In the genomic region with DNA sequence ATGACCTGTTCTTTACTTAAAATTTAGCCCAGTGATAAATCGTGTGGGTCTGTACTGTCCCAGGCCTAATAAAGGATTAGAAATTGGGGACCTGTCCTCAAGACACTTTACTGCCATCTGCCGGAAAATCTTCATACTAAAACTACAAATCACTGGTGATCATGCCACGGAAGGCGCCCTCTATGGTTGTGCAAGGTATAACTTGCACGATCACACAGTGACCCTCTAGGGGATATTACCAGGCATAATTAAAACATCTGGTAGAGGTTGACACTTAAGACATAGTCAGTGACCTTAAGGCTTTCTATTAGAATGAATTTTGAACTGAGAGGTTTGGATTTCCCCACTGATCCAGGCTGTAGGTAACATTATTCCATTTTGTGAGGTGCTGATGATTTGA, we compare ENCODE assay signal across 11 cellular contexts.
A peak's percentile ranks its signal among the peaks of the same experiment; 100 is the strongest.
DNase-seq lines count a peak whose midpoint lies in the region; ATAC-seq and TF ChIP-seq lines count a peak whose summit lies in the region.
"Had no signal": no experiment of that assay in that cellular context is flagged by ENCODE, and none has a peak within 500 bp of the region (broad histone marks: within the 10 kb centered on the region; RNA-seq: fewer than 3 reads in every experiment).

No MANE protein-coding gene starts in this region.

- CTCF ChIA-PET in Calu3 (lab: Charles Lee), result no interaction called here
- CTCF ChIA-PET in activated CD4-positive, alpha-beta memory T cell treated with anti-CD3 and anti-CD28 coated beads for 36 hours (lab: Charles Lee), result no interaction called here

- no peaks in the 10 kb centered on the region for H3K36me3 ChIP-seq in kidney epithelial cell (ENCODE audit: control insufficient read depth, insufficient read depth, low read length)

- no peaks in the 10 kb centered on the region for H3K36me3 Mint-ChIP-seq in Calu3 (ENCODE audit: insufficient read depth, unreplicated experiment)
- H3K36me3 Mint-ChIP-seq in natural killer cell, result no peaks in the 10 kb centered on the region
- no peaks in the 10 kb centered on the region for H3K36me3 Mint-ChIP-seq in T-helper 17 cell (ENCODE audit: low read depth)
- H3K36me3 Mint-ChIP-seq in activated CD4-positive, alpha-beta memory T cell treated with anti-CD3 and anti-CD28 coated beads for 36 hours, result no peaks in the 10 kb centered on the region

- H3K9me3 ChIP-seq in T-helper 17 cell (ENCODE audit: control insufficient read depth, low read length, poor library complexity, severe bottlenecking), result no peaks in the 10 kb centered on the region

- H3K27ac Mint-ChIP-seq in Calu3 (ENCODE audit: unreplicated experiment) (no peak overlapping the region), natural killer cell (no peak overlapping the region), T-helper 17 cell (no peak overlapping the region)
- no peak overlapping the region for H3K27ac Mint-ChIP-seq in activated CD4-positive, alpha-beta memory T cell treated with anti-CD3 and anti-CD28 coated beads for 36 hours
- H3K27ac Mint-ChIP-seq: activated CD4-positive, alpha-beta memory T cell treated with anti-CD3 and anti-CD28 coated beads, Interleukin-2, amount 10 ng/mL, durations not matched to agents 7 days and 5 days; dendritic cell treated with granulocyte-macrophage colony-stimulating factor and Interleukin-4, amounts not matched to agents 40 ng/mL and 50 ng/mL, for 4 days had no signal

- POLR2A ChIA-PET in activated CD4-positive, alpha-beta memory T cell treated with anti-CD3 and anti-CD28 coated beads for 36 hours (lab: Charles Lee), result no interaction called here

- ATAC-seq in natural killer cell, result no peak
- no peak for ATAC-seq in T-helper 17 cell

- H3K9me3 Mint-ChIP-seq in Calu3 (ENCODE audit: low read depth, unreplicated experiment) (no peaks in the 10 kb centered on the region), natural killer cell (peaks cover 3% of the 10 kb centered on the region in 2 donors)
- peaks cover 14% of the 10 kb centered on the region for H3K9me3 Mint-ChIP-seq in activated CD4-positive, alpha-beta memory T cell treated with anti-CD3 and anti-CD28 coated beads for 36 hours
- H3K9me3 Mint-ChIP-seq: dendritic cell treated with granulocyte-macrophage colony-stimulating factor and Interleukin-4, amounts not matched to agents 40 ng/mL and 50 ng/mL, for 4 days had no signal

- no TSS peak for BruUV-seq in Calu3 (replicated peaks; lab: Mats Ljungman, UMichigan)

- no peaks in the 10 kb centered on the region for H3K27me3 ChIP-seq in kidney epithelial cell (ENCODE audit: control insufficient read depth, insufficient read depth, low read length)

- H3K4me3 Mint-ChIP-seq in Calu3 (ENCODE audit: low read depth, unreplicated experiment) (no peak overlapping the region), natural killer cell (no peak overlapping the region), T-helper 17 cell (no peak overlapping the region)
- H3K4me3 Mint-ChIP-seq in activated CD4-positive, alpha-beta memory T cell treated with anti-CD3 and anti-CD28 coated beads for 36 hours, result no peak overlapping the region
- H3K4me3 Mint-ChIP-seq: activated CD4-positive, alpha-beta memory T cell treated with anti-CD3 and anti-CD28 coated beads, Interleukin-2, amount 10 ng/mL, durations not matched to agents 7 days and 5 days; dendritic cell treated with granulocyte-macrophage colony-stimulating factor and Interleukin-4, amounts not matched to agents 40 ng/mL and 50 ng/mL, for 4 days had no signal

- H3K4me1 Mint-ChIP-seq in Calu3 (ENCODE audit: low read depth, unreplicated experiment) (no peaks in the 10 kb centered on the region), natural killer cell (no peaks in the 10 kb centered on the region), T-helper 17 cell (no peaks in the 10 kb centered on the region)
- no peaks in the 10 kb centered on the region for H3K4me1 Mint-ChIP-seq in activated CD4-positive, alpha-beta memory T cell treated with anti-CD3 and anti-CD28 coated beads for 36 hours (ENCODE audit: low read depth)
- H3K4me1 Mint-ChIP-seq: activated CD4-positive, alpha-beta memory T cell treated with anti-CD3 and anti-CD28 coated beads, Interleukin-2, amount 10 ng/mL, durations not matched to agents 7 days and 5 days had no signal

- TF ChIP-seq CTCF in Calu3 (IDR thresholded peaks at IDR 0.05; ENCODE audit: unreplicated experiment), result peak; percentile 17
- TF ChIP-seq CTCF in LNCAP (IDR thresholded peaks at IDR 0.05), result peak; percentile 56
- peak; percentile 53 for TF ChIP-seq CTCF in kidney epithelial cell (IDR thresholded peaks at IDR 0.05; ENCODE audit: insufficient read depth, low read length, poor library complexity, severe bottlenecking)
- TF ChIP-seq CTCF in natural killer cell (IDR thresholded peaks at IDR 0.05), result no peak

- no peaks in the 10 kb centered on the region for H3K27me3 Mint-ChIP-seq in Calu3 (ENCODE audit: unreplicated experiment)
- H3K27me3 Mint-ChIP-seq in natural killer cell (ENCODE audit: low read depth in 2 of 2), result no peaks in the 10 kb centered on the region
- no peaks in the 10 kb centered on the region for H3K27me3 Mint-ChIP-seq in T-helper 17 cell
- no peaks in the 10 kb centered on the region for H3K27me3 Mint-ChIP-seq in activated CD4-positive, alpha-beta memory T cell treated with anti-CD3 and anti-CD28 coated beads for 36 hours
- H3K27me3 Mint-ChIP-seq: activated CD4-positive, alpha-beta memory T cell treated with anti-CD3 and anti-CD28 coated beads, Interleukin-2, amount 10 ng/mL, durations not matched to agents 7 days and 5 days had no signal

- H3K4me3 ChIP-seq in kidney epithelial cell (ENCODE audit: low read depth, low read length), result no peak overlapping the region

- DNase-seq in Calu3 (no peak), UCSD-AML1 (lab: John Stamatoyannopoulos, UW; ENCODE audit: unreplicated experiment) (peak; percentile 11), kidney epithelial cell (ENCODE audit: low read depth) (no peak), middle frontal gyrus (ENCODE audit: extremely low spot score, low spot score) (no peak), natural killer cell (no peak), T-helper 17 cell (no peak)
- DNase-seq in activated CD4-positive, alpha-beta memory T cell treated with anti-CD3 and anti-CD28 coated beads for 36 hours, result no peak
- DNase-seq: activated CD4-positive, alpha-beta memory T cell treated with anti-CD3 and anti-CD28 coated beads, Interleukin-2, amount 10 ng/mL, durations not matched to agents 7 days and 5 days; NCI-H1105 had no signal

- intact Hi-C loops in Calu3 (cut with micrococcal nuclease; ENCODE audit: unreplicated experiment), result no loop called here
- intact Hi-C loops in natural killer cell (cut with micrococcal nuclease), result no loop called here
- intact Hi-C loops in activated CD4-positive, alpha-beta memory T cell treated with anti-CD3 and anti-CD28 coated beads for 36 hours (cut with micrococcal nuclease), result no loop called here
